8 cellular contexts compared by ENCODE assay signal in the genomic region with DNA sequence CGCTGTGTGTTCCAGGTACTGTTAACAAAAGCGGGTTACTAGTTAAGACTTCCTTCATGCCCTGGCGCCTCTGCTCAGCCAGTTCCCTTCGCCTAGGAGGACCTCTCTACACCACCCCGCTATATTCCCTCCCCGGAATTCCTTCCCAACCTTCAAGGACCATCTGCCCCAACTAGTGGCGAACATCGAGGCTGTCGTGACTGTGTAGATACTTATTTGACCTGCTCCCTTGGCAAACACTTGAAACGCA. TPM values are rescaled to one million over a fixed set of nuclear protein-coding genes. Genes with fewer than 3 reads are reported as not detected.
DNase-seq lines count a peak whose midpoint lies in the region; ATAC-seq and TF ChIP-seq lines count a peak whose summit lies in the region.

No MANE protein-coding gene starts in this region.

- H3K4me1 ChIP-seq in SJSA1 (replicated peaks) = peaks cover 24% of the 10 kb centered on the region

- peak overlapping the region; percentile 98 for H3K27ac ChIP-seq in SJSA1

- peak; percentile 22 for ATAC-seq in GM18498 (IDR thresholded peaks at IDR 0.05; ENCODE audit: unreplicated experiment)
- ATAC-seq in HG03025 (IDR thresholded peaks at IDR 0.05; ENCODE audit: low FRiP score, unreplicated experiment) = peak; percentile 6
- ATAC-seq in omental fat pad (ENCODE audit: low FRiP score) = peak; percentile 37
- ATAC-seq in GM21619 (IDR thresholded peaks at IDR 0.05; ENCODE audit: unreplicated experiment) = no peak

- H3K36me3 ChIP-seq in SJSA1 = peaks cover 21% of the 10 kb centered on the region

- H3K9me3 ChIP-seq in SJSA1 (replicated peaks) = no peaks in the 10 kb centered on the region

- H3K27me3 ChIP-seq in SJSA1 (replicated peaks) = no peaks in the 10 kb centered on the region

- H3K4me3 ChIP-seq in SJSA1 (peak overlapping the region; percentile 83), fibroblast of mammary gland (ENCODE audit: control insufficient read depth, low read depth, low read length) (peak overlapping the region; percentile 93)

- DNase-seq in AG09319 (ENCODE audit: extremely low read depth, low read depth) (no peak), SJSA1 (ENCODE audit: low read depth in 1 of 2, low spot score in 2 of 2) (no peak), fibroblast of mammary gland (ENCODE audit: low read depth) (no peak), omental fat pad (ENCODE audit: low spot score) (no peak), SIG-M5 (lab: John Stamatoyannopoulos, UW) (no peak)

- TF ChIP-seq CTCF in AG09319 (IDR thresholded peaks at IDR 0.05; ENCODE audit: low read depth, low read length) (peak; percentile 14; the same call in 1 of the 2 replicates), fibroblast of mammary gland (conservative IDR thresholded peaks at IDR 0.05; ENCODE audit: control insufficient read depth, insufficient read depth, low read depth, low read length) (peak; percentile 16), omental fat pad (IDR thresholded peaks at IDR 0.05) (no peak)

RNA-seq across cellular contexts. Expression of a gene that starts 0.5 kb away (rescaled TPM):
- total RNA-seq in SJSA1 (2014; rRNA removed; shearing (Covaris generic)) = 55.9 and 81.8 TPM in 2 replicates
- 10 to 100 TPM; 59.7 to 85.7 (median 64.8) TPM for total RNA-seq in omental fat pad

RNA-seq across cellular contexts. Expression of a gene that starts 9.6 kb away (rescaled TPM):
- total RNA-seq in SJSA1 (2014; rRNA removed; shearing (Covaris generic)) = 214 and 215 TPM in 2 replicates
- 100 to 1,000 TPM; 109 to 157 (median 122) TPM for total RNA-seq in omental fat pad

Comparison
In these comparisons a context has a peak if more than half of its experiments do, and no peak if none do; other contexts are left out.
1. CTCF ChIP-seq: peak in AG09319 (single experiment) and fibroblast of mammary gland (single experiment); none in omental fat pad (0 of 3).